Comparison of ENCODE assay signal across 1 cellular context in the genomic region with DNA sequence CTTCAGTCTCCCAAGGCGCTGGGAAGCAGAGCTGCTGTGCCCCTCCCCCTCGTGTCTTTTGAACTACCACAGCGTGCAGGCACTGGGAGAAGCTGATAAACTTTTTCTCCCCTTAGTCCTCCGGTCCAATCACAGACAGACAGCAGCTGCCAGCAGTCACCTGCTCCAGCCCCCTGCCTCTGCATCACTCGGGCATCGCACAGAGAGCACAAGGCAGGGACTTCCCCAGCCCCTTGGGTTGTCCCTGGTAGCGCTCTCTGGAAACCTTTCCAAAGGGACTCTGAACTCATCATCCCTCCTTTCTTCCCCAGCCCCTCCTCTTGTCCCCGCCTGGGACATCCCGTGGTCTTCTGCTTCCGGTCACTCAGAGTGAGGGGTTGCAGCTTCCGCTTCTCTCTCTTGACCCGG.
TF ChIP-seq lines count a peak whose summit lies in the region.

No MANE protein-coding gene starts in this region.

TF ChIP-seq in HEK293T, 16 proteins besides CTCF, POLR2A, EP300 and RAD21 (continued from another document):
- TF ChIP-seq, protein P1, sequence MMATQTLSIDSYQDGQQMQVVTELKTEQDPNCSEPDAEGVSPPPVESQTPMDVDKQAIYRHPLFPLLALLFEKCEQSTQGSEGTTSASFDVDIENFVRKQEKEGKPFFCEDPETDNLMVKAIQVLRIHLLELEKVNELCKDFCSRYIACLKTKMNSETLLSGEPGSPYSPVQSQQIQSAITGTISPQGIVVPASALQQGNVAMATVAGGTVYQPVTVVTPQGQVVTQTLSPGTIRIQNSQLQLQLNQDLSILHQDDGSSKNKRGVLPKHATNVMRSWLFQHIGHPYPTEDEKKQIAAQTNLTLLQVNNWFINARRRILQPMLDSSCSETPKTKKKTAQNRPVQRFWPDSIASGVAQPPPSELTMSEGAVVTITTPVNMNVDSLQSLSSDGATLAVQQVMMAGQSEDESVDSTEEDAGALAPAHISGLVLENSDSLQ (IDR thresholded peaks at IDR 0.05) = no peak
- TF ChIP-seq L3MBTL2 (conservative IDR thresholded peaks at IDR 0.05) (no peak), FOXM1 (IDR thresholded peaks at IDR 0.05; ENCODE audit: borderline replicate concordance) (no peak), FOXK2 (IDR thresholded peaks at IDR 0.05) (no peak), TARDBP (IDR thresholded peaks at IDR 0.05) (no peak), HDGF (IDR thresholded peaks at IDR 0.05; ENCODE audit: borderline replicate concordance) (no peak), SUZ12 (IDR thresholded peaks at IDR 0.05) (no peak)
